8 cellular contexts compared by ENCODE assay signal in the genomic region with DNA sequence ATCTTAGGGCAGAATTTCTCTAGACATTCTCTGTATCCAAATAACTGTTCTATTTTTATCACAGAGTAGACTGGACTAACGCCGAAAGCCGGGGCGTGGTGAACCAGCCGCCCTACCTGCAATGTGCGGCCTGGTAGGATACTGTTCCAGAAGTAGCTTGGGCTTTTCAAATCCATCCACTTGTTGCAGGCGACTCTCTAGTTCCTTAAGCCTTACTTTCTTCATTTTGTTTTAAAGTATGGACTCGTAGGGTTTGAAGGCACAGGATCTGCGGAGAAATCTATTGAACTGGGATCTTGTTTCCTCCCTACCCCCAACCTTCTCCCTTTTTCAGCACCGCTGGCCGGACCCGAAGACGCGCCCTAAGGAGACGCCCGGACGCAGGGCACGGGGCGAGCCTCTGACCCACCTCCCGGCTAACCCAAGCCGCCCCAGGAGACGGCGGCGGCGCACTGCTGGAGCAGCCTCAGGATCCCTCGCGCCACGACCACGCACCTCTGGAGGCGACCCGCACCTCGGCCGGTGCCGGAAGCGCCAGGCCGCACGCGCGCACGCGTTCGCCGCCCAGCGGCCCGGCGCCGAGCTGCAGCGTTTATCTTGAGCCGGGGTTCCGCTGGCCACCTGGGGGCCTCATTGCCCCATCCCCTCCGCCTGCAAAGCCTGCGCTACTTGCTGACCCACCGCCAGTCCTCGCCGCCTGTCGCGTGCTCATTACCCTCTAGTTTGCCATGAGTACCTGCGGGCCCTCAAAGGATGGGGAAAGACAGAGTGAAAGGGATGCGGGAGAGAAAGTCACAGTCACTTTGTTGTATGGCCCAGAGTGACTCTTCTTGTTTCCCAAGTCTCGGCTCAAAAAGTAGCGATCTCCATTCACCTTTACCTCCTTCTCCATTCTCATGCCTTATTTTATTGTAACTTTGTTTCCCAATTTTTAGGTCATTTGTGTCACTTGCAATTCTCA. TPM values are rescaled to one million over a fixed set of nuclear protein-coding genes. Genes with fewer than 3 reads are reported as not detected.
A peak's percentile ranks its signal among the peaks of the same experiment; 100 is the strongest.
DNase-seq lines count a peak whose midpoint lies in the region; ATAC-seq and TF ChIP-seq lines count a peak whose summit lies in the region.

A gene (minus strand): TSS at position 533 of the 961 bp plus-strand sequence. CDS start 308 bp downstream, at position 225.

- intact Hi-C loops in A673 (cut with micrococcal nuclease; ENCODE audit: unreplicated experiment): loop anchor here (2.0 to 5.0 kb wide), 2 partner anchors 53 to 104 kb away; no protein-coding TSS in a partner anchor

- H3K9me3 ChIP-seq in A673 (ENCODE audit: low read depth, low read length, poor library complexity, severe bottlenecking): no peaks in the 10 kb centered on the region
- H3K9me3 ChIP-seq in iPS-18c (ENCODE audit: control insufficient read depth, insufficient read depth, low read length): no peaks in the 10 kb centered on the region
- H3K9me3 ChIP-seq in skeletal muscle tissue (ENCODE audit: control insufficient read depth in 3 of 3, low read length in 3 of 3): no peaks in the 10 kb centered on the region

- in situ Hi-C loops in T47D (cut with HindIII; ENCODE audit: low pct_unique_long_range_greater_than_20kb, low sequenced_read_pairs): no loop called here

- CTCF ChIA-PET in A673 (lab: Charles Lee): interaction anchor here (0.6 to 1.0 kb wide), 2 partner anchors 53 to 97 kb away, joined by 4 read pairs; no protein-coding TSS in a partner anchor

- TSS peak; percentile 64 for BruUV-seq in A673 (replicated peaks; lab: Mats Ljungman, UMichigan)

- POLR2A ChIA-PET in A673 (lab: Charles Lee; ENCODE audit: low non-redundant PET): no interaction called here

- H3K9ac ChIP-seq in skeletal muscle tissue (ENCODE audit: low read depth in 1 of 3, low read length in 3 of 3): peak within 1 kb of the TSS; percentile 82 to 92 (median 91)

- peaks cover 17% of the 10 kb centered on the region for H3K4me1 ChIP-seq in A673 (ENCODE audit: insufficient read depth, low read length, poor library complexity, severe bottlenecking)
- peaks cover 26 to 36% (median 30%) of the 10 kb centered on the region in 3 donors for H3K4me1 ChIP-seq in skeletal muscle tissue (ENCODE audit: control insufficient read depth in 3 of 3, insufficient read depth in 3 of 3, low read length in 3 of 3)

- peak within 1 kb of the TSS; percentile 79 for H3K27ac ChIP-seq in A673 (ENCODE audit: low read depth, low read length, poor library complexity, severe bottlenecking)
- H3K27ac ChIP-seq in VCaP: peak within 1 kb of the TSS; percentile 85
- peak within 1 kb of the TSS; percentile 88 for H3K27ac ChIP-seq in skeletal muscle tissue (ENCODE audit: low read depth, low read length)

- ATAC-seq in GM18520 (IDR thresholded peaks at IDR 0.05; ENCODE audit: unreplicated experiment) (peak; percentile 53), HG03064 (IDR thresholded peaks at IDR 0.05; ENCODE audit: low read depth, unreplicated experiment) (peak; percentile 55)

- TF ChIP-seq CTCF in A673 (conservative IDR thresholded peaks at IDR 0.05; ENCODE audit: low read depth, low read length) (peak; percentile 85), VCaP (conservative IDR thresholded peaks at IDR 0.05) (peak; percentile 98)

- peaks cover 16% of the 10 kb centered on the region for H3K36me3 ChIP-seq in A673 (ENCODE audit: insufficient read depth, low read length, poor library complexity, severe bottlenecking)
- peaks cover 2 to 5% (median 3%) of the 10 kb centered on the region in 3 donors for H3K36me3 ChIP-seq in skeletal muscle tissue (ENCODE audit: control insufficient read depth in 3 of 3, insufficient read depth in 3 of 3, low read length in 3 of 3)

- DNase-seq in A673 (ENCODE audit: low spot score): peak; percentile 85
- peak; percentile 70 for DNase-seq in NCI-H2171 (lab: John Stamatoyannopoulos, UW)
- peak; percentile 68 to 81 for DNase-seq in T47D (ENCODE audit: low read depth in 1 of 2, low spot score in 1 of 2)

- H3K27me3 ChIP-seq in A673 (replicated peaks; ENCODE audit: insufficient read depth, low read depth, low read length, poor library complexity): no peaks in the 10 kb centered on the region
- H3K27me3 ChIP-seq in skeletal muscle tissue (ENCODE audit: control insufficient read depth in 3 of 3, insufficient read depth in 3 of 3, low read length in 3 of 3): no peaks in the 10 kb centered on the region

- H3K4me3 ChIP-seq in A673 (ENCODE audit: low read depth, low read length, poor library complexity, severe bottlenecking) (peak within 1 kb of the TSS; percentile 87), iPS-18c (ENCODE audit: insufficient read depth, low read depth, low read length) (peak within 1 kb of the TSS; percentile 87), skeletal muscle tissue (ENCODE audit: low read length in 3 of 3) (peak within 1 kb of the TSS; percentile 82 to 90 (median 90))

RNA-seq across cellular contexts. Expression of the gene that starts here (rescaled TPM):
- total RNA-seq in A673 (2021) (97.3 and 107 TPM in 2 replicates), skeletal muscle tissue (29.7 TPM)

Comparison
In these comparisons a context has a peak if more than half of its experiments do, and no peak if none do; other contexts are left out.
1. Peak in every context shown above with its lines: DNase-seq, ATAC-seq, H3K4me3 ChIP-seq and H3K27ac ChIP-seq.